1 cellular context compared by ENCODE assay signal in genomic region chr4:7970031-7970946, GRCh38.
TF ChIP-seq lines count a peak whose summit lies in the region.

No MANE protein-coding gene starts in this region.

TF ChIP-seq in HepG2, 621 proteins besides CTCF, POLR2A, EP300 and RAD21 (continued from another document and continues in another):
- TF ChIP-seq BATF2 (CRISPR knock-in tag; IDR thresholded peaks at IDR 0.05) (no peak), ZNF737 (CRISPR knock-in tag; IDR thresholded peaks at IDR 0.05; ENCODE audit: borderline replicate concordance) (no peak), ZNF687 (CRISPR knock-in tag; IDR thresholded peaks at IDR 0.05) (peak; percentile 96), ZMYM3 (CRISPR knock-in tag; IDR thresholded peaks at IDR 0.05) (peak; percentile 41), ZFY (CRISPR knock-in tag; IDR thresholded peaks at IDR 0.05) (peak; percentile 46), KLF12 (CRISPR knock-in tag; IDR thresholded peaks at IDR 0.05; ENCODE audit: borderline replicate concordance) (0 out of 2 replicates have a peak, but pooled peaks have one; percentile 56), NFATC3 (CRISPR knock-in tag; IDR thresholded peaks at IDR 0.05) (peak; percentile 55; the same call in 1 of the 2 replicates), ZNF543 (CRISPR knock-in tag; IDR thresholded peaks at IDR 0.05) (no peak), MIER3 (CRISPR knock-in tag; IDR thresholded peaks at IDR 0.05; ENCODE audit: borderline replicate concordance) (no peak), ATRX (CRISPR knock-in tag; IDR thresholded peaks at IDR 0.05; ENCODE audit: borderline replicate concordance) (no peak), LCORL (IDR thresholded peaks at IDR 0.05) (no peak), LCORL (CRISPR knock-in tag; IDR thresholded peaks at IDR 0.05) (peak; percentile 66), MLXIP (CRISPR knock-in tag; IDR thresholded peaks at IDR 0.05; ENCODE audit: borderline replicate concordance) (no peak), KLF11 (CRISPR knock-in tag; IDR thresholded peaks at IDR 0.05) (no peak), NCOA2 (CRISPR knock-in tag; IDR thresholded peaks at IDR 0.05) (no peak; the same call in 1 of the 2 replicates), ZNF615 (CRISPR knock-in tag; IDR thresholded peaks at IDR 0.05; ENCODE audit: borderline replicate concordance) (no peak), ZNF230 (CRISPR knock-in tag; IDR thresholded peaks at IDR 0.05) (no peak), ZNF430 (CRISPR knock-in tag; IDR thresholded peaks at IDR 0.05) (peak; percentile 44; the same call in 1 of the 2 replicates), NR3C1 (CRISPR knock-in tag; IDR thresholded peaks at IDR 0.05) (no peak), HNRNPK (IDR thresholded peaks at IDR 0.05; ENCODE audit: low read depth, low read length, poor library complexity, severe bottlenecking) (no peak), ZNF263 (CRISPR knock-in tag; IDR thresholded peaks at IDR 0.05) (peak; percentile 79), PHF8 (CRISPR knock-in tag; IDR thresholded peaks at IDR 0.05) (no peak), TAF1 (CRISPR knock-in tag; IDR thresholded peaks at IDR 0.05) (no peak), ZNF20 (CRISPR knock-in tag; IDR thresholded peaks at IDR 0.05) (no peak), SMAD1 (CRISPR knock-in tag; IDR thresholded peaks at IDR 0.05; ENCODE audit: borderline replicate concordance, low read depth) (no peak), FLYWCH1 (CRISPR knock-in tag; IDR thresholded peaks at IDR 0.05) (no peak), ZSCAN31 (CRISPR knock-in tag; IDR thresholded peaks at IDR 0.05; ENCODE audit: low read depth) (no peak), PLRG1 (conservative IDR thresholded peaks at IDR 0.05) (no peak), HNRNPL (IDR thresholded peaks at IDR 0.05; ENCODE audit: low read depth, low read length) (peak; percentile 85; the same call in 1 of the 2 replicates), HNRNPLL (IDR thresholded peaks at IDR 0.05; ENCODE audit: low read depth, low read length, poor library complexity, severe bottlenecking) (no peak), SIN3A (IDR thresholded peaks at IDR 0.05; ENCODE audit: borderline replicate concordance, low read depth, low read length) (no peak), SMARCE1 (IDR thresholded peaks at IDR 0.05; ENCODE audit: borderline replicate concordance) (no peak), CBX1 (IDR thresholded peaks at IDR 0.05; ENCODE audit: low read depth) (no peak), SP1 (IDR thresholded peaks at IDR 0.05) (no peak), SP1 (CRISPR knock-in tag; IDR thresholded peaks at IDR 0.05) (no peak), SRSF4 (IDR thresholded peaks at IDR 0.05; ENCODE audit: low read depth, low read length, poor library complexity, severe bottlenecking) (no peak), CEBPB (IDR thresholded peaks at IDR 0.05; ENCODE audit: borderline replicate concordance, low read depth, low read length) (no peak), ZSCAN25 (CRISPR knock-in tag; IDR thresholded peaks at IDR 0.05) (peak; percentile 93), ZNF205 (CRISPR knock-in tag; IDR thresholded peaks at IDR 0.05) (no peak), CREM (IDR thresholded peaks at IDR 0.05) (peak; percentile 47; the same call in 1 of the 2 replicates), CREM (CRISPR knock-in tag; IDR thresholded peaks at IDR 0.05) (no peak), SALL2 (CRISPR knock-in tag; IDR thresholded peaks at IDR 0.05) (no peak), ZNF451 (CRISPR knock-in tag; IDR thresholded peaks at IDR 0.05) (no peak), FOXA1 (IDR thresholded peaks at IDR 0.05) (no peak), FOXA1 (CRISPR knock-in tag; IDR thresholded peaks at IDR 0.05) (peak; percentile 92), GPN1 (CRISPR knock-in tag; IDR thresholded peaks at IDR 0.05; ENCODE audit: borderline replicate concordance) (no peak), FOXO4 (CRISPR knock-in tag; conservative IDR thresholded peaks at IDR 0.05) (no peak), ZGPAT (CRISPR knock-in tag; IDR thresholded peaks at IDR 0.05) (peak; percentile 53; the same call in 1 of the 2 replicates), ZFP37 (CRISPR knock-in tag; IDR thresholded peaks at IDR 0.05; ENCODE audit: borderline replicate concordance) (0 out of 2 replicates have a peak, but pooled peaks have one; percentile 73), ZNF567 (CRISPR knock-in tag; IDR thresholded peaks at IDR 0.05; ENCODE audit: borderline replicate concordance) (no peak), ZBTB42 (CRISPR knock-in tag; IDR thresholded peaks at IDR 0.05) (no peak), ZNF7 (CRISPR knock-in tag; IDR thresholded peaks at IDR 0.05) (no peak), HDAC1 (CRISPR knock-in tag; IDR thresholded peaks at IDR 0.05) (no peak), TERF1 (CRISPR knock-in tag; IDR thresholded peaks at IDR 0.05) (no peak)
- TF ChIP-seq, protein P1, sequence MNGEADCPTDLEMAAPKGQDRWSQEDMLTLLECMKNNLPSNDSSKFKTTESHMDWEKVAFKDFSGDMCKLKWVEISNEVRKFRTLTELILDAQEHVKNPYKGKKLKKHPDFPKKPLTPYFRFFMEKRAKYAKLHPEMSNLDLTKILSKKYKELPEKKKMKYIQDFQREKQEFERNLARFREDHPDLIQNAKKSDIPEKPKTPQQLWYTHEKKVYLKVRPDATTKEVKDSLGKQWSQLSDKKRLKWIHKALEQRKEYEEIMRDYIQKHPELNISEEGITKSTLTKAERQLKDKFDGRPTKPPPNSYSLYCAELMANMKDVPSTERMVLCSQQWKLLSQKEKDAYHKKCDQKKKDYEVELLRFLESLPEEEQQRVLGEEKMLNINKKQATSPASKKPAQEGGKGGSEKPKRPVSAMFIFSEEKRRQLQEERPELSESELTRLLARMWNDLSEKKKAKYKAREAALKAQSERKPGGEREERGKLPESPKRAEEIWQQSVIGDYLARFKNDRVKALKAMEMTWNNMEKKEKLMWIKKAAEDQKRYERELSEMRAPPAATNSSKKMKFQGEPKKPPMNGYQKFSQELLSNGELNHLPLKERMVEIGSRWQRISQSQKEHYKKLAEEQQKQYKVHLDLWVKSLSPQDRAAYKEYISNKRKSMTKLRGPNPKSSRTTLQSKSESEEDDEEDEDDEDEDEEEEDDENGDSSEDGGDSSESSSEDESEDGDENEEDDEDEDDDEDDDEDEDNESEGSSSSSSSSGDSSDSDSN (CRISPR knock-in tag; IDR thresholded peaks at IDR 0.05), result no peak
- TF ChIP-seq, protein P2, sequence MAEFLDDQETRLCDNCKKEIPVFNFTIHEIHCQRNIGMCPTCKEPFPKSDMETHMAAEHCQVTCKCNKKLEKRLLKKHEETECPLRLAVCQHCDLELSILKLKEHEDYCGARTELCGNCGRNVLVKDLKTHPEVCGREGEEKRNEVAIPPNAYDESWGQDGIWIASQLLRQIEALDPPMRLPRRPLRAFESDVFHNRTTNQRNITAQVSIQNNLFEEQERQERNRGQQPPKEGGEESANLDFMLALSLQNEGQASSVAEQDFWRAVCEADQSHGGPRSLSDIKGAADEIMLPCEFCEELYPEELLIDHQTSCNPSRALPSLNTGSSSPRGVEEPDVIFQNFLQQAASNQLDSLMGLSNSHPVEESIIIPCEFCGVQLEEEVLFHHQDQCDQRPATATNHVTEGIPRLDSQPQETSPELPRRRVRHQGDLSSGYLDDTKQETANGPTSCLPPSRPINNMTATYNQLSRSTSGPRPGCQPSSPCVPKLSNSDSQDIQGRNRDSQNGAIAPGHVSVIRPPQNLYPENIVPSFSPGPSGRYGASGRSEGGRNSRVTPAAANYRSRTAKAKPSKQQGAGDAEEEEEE (CRISPR knock-in tag; IDR thresholded peaks at IDR 0.05; ENCODE audit: borderline replicate concordance), result peak; percentile 53; the same call in 1 of the 2 replicates
- TF ChIP-seq, protein P3, sequence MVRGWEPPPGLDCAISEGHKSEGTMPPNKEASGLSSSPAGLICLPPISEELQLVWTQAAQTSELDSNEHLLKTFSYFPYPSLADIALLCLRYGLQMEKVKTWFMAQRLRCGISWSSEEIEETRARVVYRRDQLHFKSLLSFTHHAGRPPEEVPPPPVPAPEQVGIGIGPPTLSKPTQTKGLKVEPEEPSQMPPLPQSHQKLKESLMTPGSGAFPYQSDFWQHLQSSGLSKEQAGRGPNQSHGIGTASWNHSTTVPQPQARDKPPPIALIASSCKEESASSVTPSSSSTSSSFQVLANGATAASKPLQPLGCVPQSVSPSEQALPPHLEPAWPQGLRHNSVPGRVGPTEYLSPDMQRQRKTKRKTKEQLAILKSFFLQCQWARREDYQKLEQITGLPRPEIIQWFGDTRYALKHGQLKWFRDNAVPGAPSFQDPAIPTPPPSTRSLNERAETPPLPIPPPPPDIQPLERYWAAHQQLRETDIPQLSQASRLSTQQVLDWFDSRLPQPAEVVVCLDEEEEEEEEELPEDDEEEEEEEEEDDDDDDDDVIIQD (CRISPR knock-in tag; IDR thresholded peaks at IDR 0.05; ENCODE audit: low read depth), result peak; percentile 38; the same call in 1 of the 2 replicates
